In the genomic region with DNA sequence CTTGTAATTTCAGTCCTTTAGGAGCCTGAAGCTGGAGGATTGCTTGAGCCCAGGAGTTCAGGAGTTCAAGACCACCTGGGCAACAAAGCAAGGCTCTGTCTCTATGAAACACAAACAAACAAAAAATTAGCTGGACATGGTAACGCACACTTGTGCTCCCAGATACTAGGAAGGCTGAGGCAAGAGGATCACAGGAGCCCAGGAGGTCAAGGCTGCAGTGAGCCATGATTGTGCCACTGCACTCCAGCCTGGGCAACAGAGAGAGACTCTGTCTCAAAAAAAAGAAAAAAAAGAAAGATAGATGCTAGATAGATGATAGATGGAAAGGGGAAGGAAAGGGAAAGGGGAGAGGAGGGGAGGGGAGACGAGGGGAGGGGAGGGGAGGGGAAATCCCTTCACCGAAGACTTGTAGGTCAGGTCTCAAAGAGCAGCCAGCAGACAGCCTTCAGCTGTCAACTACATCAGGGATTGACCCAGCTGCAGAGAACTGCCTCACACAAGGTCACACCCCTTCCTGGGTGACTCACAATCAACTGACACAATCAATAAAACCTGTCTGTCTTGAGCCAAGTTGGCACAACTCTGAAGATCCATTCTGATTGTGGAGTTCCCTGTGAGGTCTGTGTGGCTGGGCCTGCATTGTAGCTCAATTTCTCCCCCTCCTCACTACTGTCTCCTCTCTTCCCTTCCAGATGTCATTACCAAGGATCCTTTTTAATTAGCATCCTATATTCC, we compare ENCODE assay signal across 10 cellular contexts.
DNase-seq lines count a peak whose midpoint lies in the region; ATAC-seq and TF ChIP-seq lines count a peak whose summit lies in the region.
"Had no signal": no experiment of that assay in that cellular context is flagged by ENCODE, and none has a peak within 500 bp of the region (broad histone marks: within the 10 kb centered on the region; RNA-seq: fewer than 3 reads in every experiment).

No MANE protein-coding gene starts in this region.

- TF ChIP-seq CTCF in BJ (IDR thresholded peaks at IDR 0.05; ENCODE audit: insufficient read depth, low read depth, low read length) (no peak), right lobe of liver (IDR thresholded peaks at IDR 0.05) (no peak), thyroid gland (IDR thresholded peaks at IDR 0.05) (no peak), suprapubic skin (IDR thresholded peaks at IDR 0.05) (no peak), natural killer cell (IDR thresholded peaks at IDR 0.05) (no peak)

- TF ChIP-seq POLR2A in right lobe of liver (IDR thresholded peaks at IDR 0.05) (no peak), thyroid gland (IDR thresholded peaks at IDR 0.05) (no peak), suprapubic skin (IDR thresholded peaks at IDR 0.05) (no peak)

- no peaks in the 10 kb centered on the region for H3K27me3 ChIP-seq in BJ (ENCODE audit: control insufficient read depth, insufficient read depth, low read length)
- H3K27me3 ChIP-seq in right lobe of liver: no peaks in the 10 kb centered on the region
- H3K27me3 ChIP-seq in thyroid gland: no peaks in the 10 kb centered on the region
- no peaks in the 10 kb centered on the region for H3K27me3 ChIP-seq in suprapubic skin
- no peaks in the 10 kb centered on the region for H3K27me3 ChIP-seq in HAP-1 (ENCODE audit: low read depth)

- H3K27ac ChIP-seq in right lobe of liver (no peak overlapping the region), thyroid gland (no peak overlapping the region), suprapubic skin (no peak overlapping the region)
- H3K27ac ChIP-seq: SK-N-MC had no signal

- intact Hi-C loops in right lobe of liver (cut with DNase I) (no loop called here), thyroid gland (cut with DNase I) (no loop called here), natural killer cell (cut with micrococcal nuclease) (no loop called here)

- H3K9me3 Mint-ChIP-seq in natural killer cell: peaks cover 14% of the 10 kb centered on the region in 2 donors

- no peaks in the 10 kb centered on the region for H3K36me3 Mint-ChIP-seq in natural killer cell
- H3K36me3 Mint-ChIP-seq: CD8-positive, alpha-beta T cell had no signal

- H3K27ac Mint-ChIP-seq in natural killer cell: no peak overlapping the region
- H3K27ac Mint-ChIP-seq: CD8-positive, alpha-beta T cell had no signal

- CTCF ChIA-PET in BJ (lab: Yijun Ruan, JAX): no interaction called here

- H3K36me3 ChIP-seq in BJ (ENCODE audit: control insufficient read depth, insufficient read depth, low read length): no peaks in the 10 kb centered on the region
- no peaks in the 10 kb centered on the region for H3K36me3 ChIP-seq in right lobe of liver
- H3K36me3 ChIP-seq in thyroid gland: no peaks in the 10 kb centered on the region
- no peaks in the 10 kb centered on the region for H3K36me3 ChIP-seq in suprapubic skin
- H3K36me3 ChIP-seq in HAP-1 (replicated peaks): no peaks in the 10 kb centered on the region

- peaks cover 0 to 3% (median 0%) of the 10 kb centered on the region in 4 donors for H3K4me1 ChIP-seq in right lobe of liver
- H3K4me1 ChIP-seq in thyroid gland: no peaks in the 10 kb centered on the region
- no peaks in the 10 kb centered on the region for H3K4me1 ChIP-seq in suprapubic skin
- no peaks in the 10 kb centered on the region for H3K4me1 ChIP-seq in HAP-1

- TF ChIP-seq EP300 in suprapubic skin (IDR thresholded peaks at IDR 0.05): no peak

- H3K4me3 ChIP-seq in BJ (ENCODE audit: low read depth, low read length) (no peak overlapping the region), right lobe of liver (no peak overlapping the region), thyroid gland (replicated peaks in 1 of 3) (no peak overlapping the region), suprapubic skin (no peak overlapping the region), HAP-1 (no peak overlapping the region)
- H3K4me3 ChIP-seq: SK-N-MC had no signal

- in situ Hi-C loops in HAP-1 (cut with MboI; ENCODE audit: low sequenced_read_pairs): no loop called here

- no peaks in the 10 kb centered on the region for H3K27me3 Mint-ChIP-seq in natural killer cell (ENCODE audit: low read depth in 2 of 2)

- no peaks in the 10 kb centered on the region for H3K9me3 ChIP-seq in right lobe of liver
- no peaks in the 10 kb centered on the region for H3K9me3 ChIP-seq in thyroid gland
- no peaks in the 10 kb centered on the region for H3K9me3 ChIP-seq in suprapubic skin
- no peaks in the 10 kb centered on the region for H3K9me3 ChIP-seq in HAP-1

- H3K4me1 Mint-ChIP-seq in natural killer cell: peaks cover 0 to 3% of the 10 kb centered on the region in 2 donors

- WGBS in right lobe of liver (ENCODE audit: insufficient coverage, low coverage, low lambda C conversion rate, missing lambda C conversion rate): 17% methylated on average over 3 of the region's 3 CpGs
- WGBS in thyroid gland, 2 donors: 47 to 57% methylated on average over 3 of the region's 3 CpGs
- WGBS in suprapubic skin: 28% methylated on average over 3 of the region's 3 CpGs

- POLR2A ChIA-PET in BJ (lab: Charles Lee): no interaction called here

- H3K4me3 Mint-ChIP-seq in natural killer cell: no peak overlapping the region
- H3K4me3 Mint-ChIP-seq: CD8-positive, alpha-beta T cell had no signal

- ATAC-seq in right lobe of liver: peak; percentile 98 to 99 (median 98)
- no peak for ATAC-seq in natural killer cell
- ATAC-seq: CD8-positive, alpha-beta T cell had no signal

- DNase-seq in BJ (ENCODE audit: low read depth): peak; percentile 4
- peak; percentile 87 for DNase-seq in HT1080 (ENCODE audit: low read depth)
- DNase-seq in astrocyte of the hippocampus (ENCODE audit: low read depth, low spot score): peak; percentile 11
- DNase-seq in right lobe of liver: peak; percentile 46 to 67 (median 61)
- DNase-seq in thyroid gland: no peak
- DNase-seq in suprapubic skin (ENCODE audit: low spot score in 2 of 2): no peak
- DNase-seq in natural killer cell: no peak
- DNase-seq in HAP-1 (ENCODE audit: low spot score in 2 of 2): no peak
- DNase-seq: CD8-positive, alpha-beta T cell had no signal

Comparison
In these comparisons a context has a peak if more than half of its experiments do, and no peak if none do; other contexts are left out.
1. DNase-seq: peak in BJ (single experiment), HT1080 (single experiment), astrocyte of the hippocampus (single experiment) and right lobe of liver (3 of 3); none in thyroid gland (0 of 2), suprapubic skin (0 of 2), natural killer cell (single experiment) and HAP-1 (0 of 2).
2. ATAC-seq: peak in right lobe of liver (4 of 4); none in natural killer cell (0 of 3).